Comparison of ENCODE assay signal across 8 cellular contexts in the genomic region with DNA sequence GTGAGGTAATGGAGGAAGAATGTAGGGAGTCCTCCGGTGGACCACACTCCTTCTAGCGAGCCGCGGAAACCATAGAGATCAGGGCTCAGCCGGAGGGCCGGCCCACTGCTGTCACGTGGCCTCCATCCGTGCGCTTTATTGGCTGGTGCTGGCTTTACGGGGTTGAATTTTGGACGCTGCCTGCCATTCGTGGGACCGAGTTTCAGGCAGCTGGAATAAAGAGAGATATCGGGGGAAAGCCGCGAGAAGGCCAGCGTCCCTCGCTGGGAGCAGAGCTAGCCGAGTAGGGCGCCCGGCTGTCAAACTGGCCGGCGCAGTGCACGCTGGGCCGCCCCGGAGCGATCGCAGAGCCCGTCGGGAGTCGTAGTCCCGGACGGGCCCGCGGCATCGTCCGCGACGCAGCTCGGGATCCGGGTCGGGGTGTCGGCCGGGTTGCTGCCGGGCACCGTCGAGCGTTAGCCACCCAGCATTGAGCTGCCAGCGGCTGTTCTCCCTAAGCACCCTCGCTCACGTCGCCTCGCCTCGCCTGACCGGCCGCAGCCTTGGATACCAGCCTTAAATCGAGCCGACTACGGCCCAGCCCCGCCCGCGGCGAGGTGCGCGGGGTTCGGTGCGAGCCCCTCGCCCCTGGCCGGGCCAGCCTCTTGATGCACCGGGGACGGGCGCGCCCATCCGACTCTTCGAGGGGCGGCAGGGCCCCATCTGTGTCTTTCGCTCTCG. TPM values are rescaled to one million over a fixed set of nuclear protein-coding genes. Genes with fewer than 3 reads are reported as not detected.
DNase-seq lines count a peak whose midpoint lies in the region; ATAC-seq and TF ChIP-seq lines count a peak whose summit lies in the region.
"Not testable (repeated sequence)": the region's sequence is repeated elsewhere in the genome, so short reads cannot be mapped to it uniquely, and the experiment has no call there.

A gene with protein sequence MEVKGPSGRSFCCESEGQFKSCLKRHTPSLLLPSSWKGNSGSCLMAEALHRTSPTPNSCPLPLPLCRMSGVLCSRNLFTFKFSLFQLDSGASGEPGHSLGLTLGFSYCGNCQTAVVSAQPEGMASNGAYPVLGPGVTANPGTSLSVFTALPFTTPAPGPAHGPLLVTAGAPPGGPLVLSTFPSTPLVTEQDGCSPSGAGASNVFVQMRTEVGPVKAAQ (N-terminal part only) (plus strand): TSS at position 244 of the 720 bp plus-strand sequence. CDS start 15,002 bp downstream, outside the sequence.

- CTCF ChIA-PET in A673 (lab: Charles Lee) = not testable (repeated sequence)

- H3K36me3 ChIP-seq in A673 (ENCODE audit: insufficient read depth, low read length, poor library complexity, severe bottlenecking) = not testable (repeated sequence)

- ATAC-seq in GM18867 (IDR thresholded peaks at IDR 0.05; ENCODE audit: unreplicated experiment) = peak; percentile 94
- peak; percentile 93 for ATAC-seq in HG03064 (IDR thresholded peaks at IDR 0.05; ENCODE audit: low read depth, unreplicated experiment)

- H3K4me3 ChIP-seq in A673 (ENCODE audit: low read depth, low read length, poor library complexity, severe bottlenecking) = peak within 1 kb of the TSS; percentile 53
- peak within 1 kb of the TSS; percentile 43 to 59 (median 51) for H3K4me3 ChIP-seq in skin epidermis

- H3K4me1 ChIP-seq in A673 (ENCODE audit: insufficient read depth, low read length, poor library complexity, severe bottlenecking) = not testable (repeated sequence)

- H3K27me3 ChIP-seq in A673 (replicated peaks; ENCODE audit: insufficient read depth, low read depth, low read length, poor library complexity) = not testable (repeated sequence)

- not testable (repeated sequence) for BruUV-seq in A673 (replicated peaks; lab: Mats Ljungman, UMichigan)

- intact Hi-C loops in A673 (cut with micrococcal nuclease; ENCODE audit: unreplicated experiment) = not testable (repeated sequence)

- TF ChIP-seq CTCF in A673 (conservative IDR thresholded peaks at IDR 0.05; ENCODE audit: low read depth, low read length) = not testable (repeated sequence)

- H3K27ac ChIP-seq in A673 (ENCODE audit: low read depth, low read length, poor library complexity, severe bottlenecking) (peak within 1 kb of the TSS; percentile 75), skin epidermis (peak within 1 kb of the TSS; percentile 46 to 93 (median 87))

- H3K9me3 ChIP-seq in A673 (ENCODE audit: low read depth, low read length, poor library complexity, severe bottlenecking) = not testable (repeated sequence)

- POLR2A ChIA-PET in A673 (lab: Charles Lee; ENCODE audit: low non-redundant PET) = not testable (repeated sequence)

- peak; percentile 84 for DNase-seq in A673 (ENCODE audit: low spot score)
- peak; percentile 75 for DNase-seq in NCI-H2171 treated with DMSO at 0.1 percent for 48 hours (lab: John Stamatoyannopoulos, UW)
- DNase-seq in activated CD4-positive, CD25-positive, alpha-beta regulatory T cell treated with anti-CD3 and anti-CD28 coated beads, Interleukin-2, amount 50 U/mL, for 72 hours = peak; percentile 72
- peak; percentile 81 for DNase-seq in central memory CD4-positive, alpha-beta T cell
- peak; percentile 69 for DNase-seq in iris pigment epithelial cell (ENCODE audit: low read depth)

RNA-seq across cellular contexts. Expression of the gene that starts here (rescaled TPM):
- 0.37 and 0.49 TPM in 2 replicates for total RNA-seq in A673 (2021)

Comparison
In these comparisons a context has a peak if more than half of its experiments do, and no peak if none do; other contexts are left out.
1. Peak in every context shown above with its lines: DNase-seq, ATAC-seq, H3K4me3 ChIP-seq and H3K27ac ChIP-seq.
2. Peak in DNase-seq, H3K4me3 ChIP-seq and H3K27ac ChIP-seq in A673; RNA of the gene not detected or under 1 TPM.